Comparison of ENCODE assay signal across 10 cellular contexts in the genomic region with DNA sequence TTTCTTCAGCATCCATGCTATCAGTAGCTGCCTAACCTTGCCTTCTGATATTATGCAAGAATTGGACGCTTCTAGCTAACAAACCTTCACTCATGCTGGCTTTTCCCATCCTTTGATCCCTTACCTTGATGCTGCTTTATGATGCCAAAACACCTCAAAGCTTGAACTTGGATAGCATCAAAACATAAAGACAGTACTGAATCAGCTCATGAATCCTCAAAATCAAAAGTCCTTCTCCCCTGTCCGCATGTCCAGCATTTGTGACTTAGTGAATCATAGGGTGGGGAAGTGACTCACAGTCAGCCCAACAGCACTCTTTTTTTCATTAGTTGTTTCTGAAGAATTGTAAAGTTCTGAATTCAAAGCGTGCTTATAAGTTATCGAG.
DNase-seq lines count a peak whose midpoint lies in the region; ATAC-seq and TF ChIP-seq lines count a peak whose summit lies in the region.
"Had no signal": no experiment of that assay in that cellular context is flagged by ENCODE, and none has a peak within 500 bp of the region (broad histone marks: within the 10 kb centered on the region; RNA-seq: fewer than 3 reads in every experiment).

No MANE protein-coding gene starts in this region.

- H3K9me3 ChIP-seq in SJSA1 (replicated peaks), result no peaks in the 10 kb centered on the region

- peaks cover 9% of the 10 kb centered on the region for H3K36me3 Mint-ChIP-seq in HFFc6 (ENCODE audit: low read depth)
- H3K36me3 Mint-ChIP-seq in stimulated activated effector memory CD8-positive, alpha-beta T cell treated with anti-CD3 and anti-CD28 coated beads, Interleukin-12 subunit alpha, Interleukin-12 subunit beta, amount 100 ng/mL, for 72 hours, result peaks cover 4% of the 10 kb centered on the region

- H3K4me1 ChIP-seq in SJSA1 (replicated peaks), result peaks cover 87% of the 10 kb centered on the region

- no peaks in the 10 kb centered on the region for H3K27me3 ChIP-seq in SJSA1 (replicated peaks)

- DNase-seq in HFFc6 (peak; percentile 76), SJSA1 (ENCODE audit: low read depth in 1 of 2, low spot score in 2 of 2) (peak; percentile 67 to 86), fibroblast of gingiva (ENCODE audit: low read depth) (peak; percentile 51), cortex of kidney (lab: John Stamatoyannopoulos, UW) (no peak), NCI-H146 (lab: John Stamatoyannopoulos, UW) (no peak)
- DNase-seq in stimulated activated effector memory CD8-positive, alpha-beta T cell treated with anti-CD3 and anti-CD28 coated beads, Interleukin-12 subunit alpha, Interleukin-12 subunit beta, amount 100 ng/mL, for 72 hours (ENCODE audit: low spot score in 2 of 2), result no peak
- DNase-seq: cerebellar nuclear complex; NCI-H82; stimulated activated naive B cell treated with anti-CD40 and anti-IgM and Interleukin-4, amounts not matched to agents 10 μg/mL and 1 μg/mL and 100 μg/mL, for 72 hours had no signal

- peak overlapping the region; percentile 84 for H3K4me3 Mint-ChIP-seq in HFFc6
- peak overlapping the region; percentile 43 for H3K4me3 Mint-ChIP-seq in stimulated activated effector memory CD8-positive, alpha-beta T cell treated with anti-CD3 and anti-CD28 coated beads, Interleukin-12 subunit alpha, Interleukin-12 subunit beta, amount 100 ng/mL, for 72 hours
- H3K4me3 Mint-ChIP-seq: stimulated activated naive B cell treated with anti-CD40 and anti-IgM and Interleukin-4, amounts not matched to agents 10 μg/mL and 1 μg/mL and 100 μg/mL, for 72 hours had no signal

- peaks cover 43% of the 10 kb centered on the region for H3K36me3 ChIP-seq in SJSA1

- peaks cover 93% of the 10 kb centered on the region for H3K4me1 Mint-ChIP-seq in HFFc6 (ENCODE audit: low read depth)
- H3K4me1 Mint-ChIP-seq in stimulated activated effector memory CD8-positive, alpha-beta T cell treated with anti-CD3 and anti-CD28 coated beads, Interleukin-12 subunit alpha, Interleukin-12 subunit beta, amount 100 ng/mL, for 72 hours, result peaks cover 27% of the 10 kb centered on the region

- peak overlapping the region; percentile 40 for H3K4me3 ChIP-seq in SJSA1

- H3K27me3 Mint-ChIP-seq in HFFc6 (ENCODE audit: insufficient read depth), result no peaks in the 10 kb centered on the region
- H3K27me3 Mint-ChIP-seq: stimulated activated naive B cell treated with anti-CD40 and anti-IgM and Interleukin-4, amounts not matched to agents 10 μg/mL and 1 μg/mL and 100 μg/mL, for 72 hours had no signal

- no peaks in the 10 kb centered on the region for H3K9me3 Mint-ChIP-seq in HFFc6
- peaks cover 3% of the 10 kb centered on the region for H3K9me3 Mint-ChIP-seq in stimulated activated effector memory CD8-positive, alpha-beta T cell treated with anti-CD3 and anti-CD28 coated beads, Interleukin-12 subunit alpha, Interleukin-12 subunit beta, amount 100 ng/mL, for 72 hours

- peak; percentile 61 for ATAC-seq in stimulated activated effector memory CD8-positive, alpha-beta T cell treated with anti-CD3 and anti-CD28 coated beads, Interleukin-12 subunit alpha, Interleukin-12 subunit beta, amount 100 ng/mL, for 72 hours
- ATAC-seq in HG03442 (IDR thresholded peaks at IDR 0.05; ENCODE audit: unreplicated experiment), result no peak
- ATAC-seq: stimulated activated naive B cell treated with anti-CD40 and anti-IgM and Interleukin-4, amounts not matched to agents 10 μg/mL and 1 μg/mL and 100 μg/mL, for 72 hours had no signal

- no peak for TF ChIP-seq CTCF in HFFc6 (IDR thresholded peaks at IDR 0.05)

- peak overlapping the region; percentile 96 for H3K27ac ChIP-seq in SJSA1

- H3K27ac Mint-ChIP-seq in HFFc6, result peak overlapping the region; percentile 99
- H3K27ac Mint-ChIP-seq in stimulated activated effector memory CD8-positive, alpha-beta T cell treated with anti-CD3 and anti-CD28 coated beads, Interleukin-12 subunit alpha, Interleukin-12 subunit beta, amount 100 ng/mL, for 72 hours, result peak overlapping the region; percentile 50

Comparison
In these comparisons a context has a peak if more than half of its experiments do, and no peak if none do; other contexts are left out.
1. DNase-seq: peak in HFFc6 (single experiment), SJSA1 (2 of 2) and fibroblast of gingiva (single experiment); none in stimulated activated effector memory CD8-positive, alpha-beta T cell treated with anti-CD3 and anti-CD28 coated beads, Interleukin-12 subunit alpha, Interleukin-12 subunit beta, amount 100 ng/mL, for 72 hours (0 of 2), cortex of kidney (single experiment) and NCI-H146 (single experiment).